29 cellular contexts compared by ENCODE assay signal in the genomic region with DNA sequence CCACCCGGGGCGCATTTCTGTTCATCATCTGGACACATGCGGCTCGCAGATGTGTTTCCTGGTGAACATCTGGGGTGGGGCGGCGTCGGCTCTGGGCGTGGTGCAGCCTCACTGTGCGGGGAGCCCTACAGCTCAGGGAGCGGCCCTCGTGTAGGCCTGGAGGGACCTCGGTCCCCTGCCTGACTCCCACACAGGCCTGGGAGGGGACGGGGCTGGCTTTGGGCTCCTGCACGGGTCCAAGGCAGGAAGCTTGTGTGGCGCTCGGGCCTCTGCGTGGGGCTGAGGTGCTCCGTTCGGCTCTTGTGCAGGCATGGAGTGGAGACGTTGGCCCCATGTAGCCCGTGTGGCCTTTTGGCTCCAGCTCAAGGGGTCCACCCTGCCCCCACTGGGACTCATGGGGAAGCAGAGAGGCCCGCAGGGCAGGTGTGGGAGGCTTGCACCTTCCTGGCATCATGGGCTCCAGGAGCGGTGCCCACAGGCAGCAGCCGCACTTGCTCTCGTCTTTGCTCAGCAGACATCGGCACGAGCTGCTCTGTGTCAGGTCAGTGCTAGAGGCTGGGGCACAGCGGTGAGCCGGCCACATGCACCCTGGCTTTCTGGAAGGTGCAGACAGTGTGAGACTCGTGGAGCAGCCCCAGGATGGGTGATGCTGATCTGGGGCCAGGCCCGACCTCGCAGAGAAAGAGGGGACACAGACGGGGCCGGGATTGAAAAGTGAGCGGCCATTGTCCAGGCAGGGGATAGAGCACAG.
"Had no signal": no experiment of that assay in that cellular context is flagged by ENCODE, and none has a peak within 500 bp of the region (broad histone marks: within the 10 kb centered on the region; RNA-seq: fewer than 3 reads in every experiment).

No MANE protein-coding gene starts in this region.

- H3K4me1 ChIP-seq: neural progenitor cell, pancreas, prostate gland, right lobe of liver, sigmoid colon, testis, transverse colon, upper lobe of right lung, uterus had no signal

- H3K4me3 Mint-ChIP-seq: naive thymus-derived CD4-positive, alpha-beta T cell; natural killer cell; nephron; neural progenitor cell; stimulated activated effector memory CD8-positive, alpha-beta T cell treated with anti-CD3 and anti-CD28 coated beads, Interleukin-12 subunit alpha, Interleukin-12 subunit beta, amount 100 ng/mL, for 72 hours; stimulated activated naive CD8-positive, alpha-beta T cell treated with anti-CD3 and anti-CD28 coated beads, Interleukin-15, amount 100 ng/mL, for 72 hours; type B pancreatic cell had no signal

- ATAC-seq: naive thymus-derived CD4-positive, alpha-beta T cell; natural killer cell; pancreas; right cardiac atrium; right lobe of liver; stimulated activated effector memory CD8-positive, alpha-beta T cell treated with anti-CD3 and anti-CD28 coated beads, Interleukin-12 subunit alpha, Interleukin-12 subunit beta, amount 100 ng/mL, for 72 hours; stimulated activated naive CD8-positive, alpha-beta T cell treated with anti-CD3 and anti-CD28 coated beads, Interleukin-15, amount 100 ng/mL, for 72 hours; stimulated activated naive CD8-positive, alpha-beta T cell treated with anti-CD3 and anti-CD28 coated beads, Interleukin-15, Interleukin-2, amounts not matched to agents 100 U/mL and 50 U/mL, for 24 hours; upper lobe of right lung had no signal

- H2AFZ ChIP-seq: neural progenitor cell had no signal

- H3K4me3 ChIP-seq: neural progenitor cell, pancreas, prostate gland, right lobe of liver, sigmoid colon, suprapubic skin, testis, tibial artery, transverse colon, upper lobe of right lung, uterus had no signal

- H3K9me3 ChIP-seq: neutrophil, pancreas, prostate gland, right lobe of liver, sigmoid colon, suprapubic skin, testis, transverse colon, upper lobe of right lung, uterus had no signal

- H3K27me3 Mint-ChIP-seq: stimulated activated naive CD8-positive, alpha-beta T cell treated with anti-CD3 and anti-CD28 coated beads, Interleukin-15, amount 100 ng/mL, for 72 hours; type B pancreatic cell had no signal

- DNase-seq: natural killer cell; nucleus accumbens; retina; sigmoid colon; small intestine; stimulated activated CD4-positive, alpha-beta T cell treated with anti-CD3 and anti-CD28 coated beads, Interleukin-15, amount 100 ng/mL, for 24 hours; stimulated activated CD4-positive, alpha-beta T cell treated with anti-CD3 and anti-CD28 coated beads, Interleukin-2, amount 100 ng/mL, for 24 hours; stimulated activated CD4-positive, alpha-beta T cell treated with anti-CD3 and anti-CD28 coated beads, Interleukin-2, amount 100 ng/mL, for 48 hours; stimulated activated CD4-positive, alpha-beta T cell treated with anti-CD3 and anti-CD28 coated beads, Interleukin-4, amount 100 ng/mL, for 24 hours; stimulated activated naive CD4-positive, alpha-beta T cell; stimulated activated naive CD8-positive, alpha-beta T cell treated with anti-CD3 and anti-CD28 coated beads, Interleukin-15, amount 100 ng/mL, for 72 hours; stimulated activated naive CD8-positive, alpha-beta T cell treated with anti-CD3 and anti-CD28 coated beads, Interleukin-15, Interleukin-2, amounts not matched to agents 100 U/mL and 50 U/mL, for 24 hours; substantia nigra; testis; tibial artery; transverse colon; upper lobe of right lung; uterus had no signal

- H3K9me3 Mint-ChIP-seq: naive thymus-derived CD4-positive, alpha-beta T cell; natural killer cell; stimulated activated effector memory CD8-positive, alpha-beta T cell treated with anti-CD3 and anti-CD28 coated beads, Interleukin-12 subunit alpha, Interleukin-12 subunit beta, amount 100 ng/mL, for 72 hours; stimulated activated naive CD8-positive, alpha-beta T cell treated with anti-CD3 and anti-CD28 coated beads, Interleukin-15, amount 100 ng/mL, for 72 hours; type B pancreatic cell had no signal

- H3K4me2 ChIP-seq: neural progenitor cell had no signal

- H3K27me3 ChIP-seq: neural progenitor cell, neutrophil, pancreas, right lobe of liver, testis, uterus had no signal

- H3K9ac ChIP-seq: neural progenitor cell had no signal

- H3K36me3 ChIP-seq: neural progenitor cell, neutrophil, pancreas, prostate gland, right lobe of liver, sigmoid colon, suprapubic skin, tibial artery, transverse colon, upper lobe of right lung, uterus had no signal

- H3K36me3 Mint-ChIP-seq: naive thymus-derived CD4-positive, alpha-beta T cell; natural killer cell; neural progenitor cell; stimulated activated effector memory CD8-positive, alpha-beta T cell treated with anti-CD3 and anti-CD28 coated beads, Interleukin-12 subunit alpha, Interleukin-12 subunit beta, amount 100 ng/mL, for 72 hours; type B pancreatic cell had no signal

- H3K27ac ChIP-seq: neural progenitor cell, neutrophil, pancreas, prostate gland, right lobe of liver, sigmoid colon, suprapubic skin, testis, tibial artery, transverse colon, upper lobe of right lung, uterus had no signal

- H3K27ac Mint-ChIP-seq: natural killer cell; nephron; stimulated activated effector memory CD8-positive, alpha-beta T cell treated with anti-CD3 and anti-CD28 coated beads, Interleukin-12 subunit alpha, Interleukin-12 subunit beta, amount 100 ng/mL, for 72 hours; type B pancreatic cell had no signal

- H3K4me1 Mint-ChIP-seq: naive thymus-derived CD4-positive, alpha-beta T cell; natural killer cell; neural progenitor cell; stimulated activated effector memory CD8-positive, alpha-beta T cell treated with anti-CD3 and anti-CD28 coated beads, Interleukin-12 subunit alpha, Interleukin-12 subunit beta, amount 100 ng/mL, for 72 hours; stimulated activated naive CD8-positive, alpha-beta T cell treated with anti-CD3 and anti-CD28 coated beads, Interleukin-15, amount 100 ng/mL, for 72 hours had no signal
